Comparison of ENCODE assay signal across 9 cellular contexts in genomic region chr1:214187152-214187900, GRCh38.
DNase-seq lines count a peak whose midpoint lies in the region; ATAC-seq, FAIRE-seq and TF ChIP-seq lines count a peak whose summit lies in the region.
"Had no signal": no experiment of that assay in that cellular context is flagged by ENCODE, and none has a peak within 500 bp of the region (broad histone marks: within the 10 kb centered on the region; RNA-seq: fewer than 3 reads in every experiment).

No MANE protein-coding gene starts in this region.

- H3K36me3 Mint-ChIP-seq in mesothelial cell of epicardium, result peaks cover 8% of the 10 kb centered on the region

- H3K4me3 ChIP-seq in AG04449 (ENCODE audit: low read depth, low read length), result peak overlapping the region; percentile 33
- H3K4me3 ChIP-seq in IMR-90 (ENCODE audit: insufficient read depth, low read depth, low read length), result peak overlapping the region; percentile 1
- peak overlapping the region; percentile 25 to 58 (median 42) for H3K4me3 ChIP-seq in H1 (ENCODE audit: extremely low read depth in 1 of 4, insufficient read depth in 2 of 4, low read depth in 3 of 4, low read length in 4 of 4)

- ATAC-seq in IMR-90 (ENCODE audit: low read depth), result peak; percentile 60
- ATAC-seq: esophagus mucosa had no signal

- H3K4ac ChIP-seq in IMR-90 (ENCODE audit: low read depth, low read length) (no peak overlapping the region), H1 (replicated peaks; ENCODE audit: insufficient read length, low read depth, low read length) (no peak overlapping the region)

- no peaks in the 10 kb centered on the region; the same call in 1 of the 2 replicates for H4K20me1 ChIP-seq in IMR-90 (ENCODE audit: insufficient read depth, low read length)
- H4K20me1 ChIP-seq in H1 (replicated peaks in 1 of 2; ENCODE audit: control insufficient read depth in 1 of 2, insufficient read depth in 2 of 2, low read length in 2 of 2), result no peaks in the 10 kb centered on the region

- H4K8ac ChIP-seq in IMR-90 (ENCODE audit: low read depth in 2 of 2, low read length in 2 of 2), result no peak overlapping the region
- H4K8ac ChIP-seq in H1 (ENCODE audit: extremely low read depth, insufficient read depth, low read length), result peak overlapping the region; percentile 57; the same call in 1 of the 2 replicates

- H3K23me2 ChIP-seq in H1 (ENCODE audit: low read depth, low read length), result peaks cover 5% of the 10 kb centered on the region; the same call in 1 of the 2 replicates

- TF ChIP-seq POLR2A in IMR-90 (IDR thresholded peaks at IDR 0.05; ENCODE audit: low read depth, low read length) (no peak), H1 (IDR thresholded peaks at IDR 0.05; ENCODE audit: control extremely low read depth in 1 of 2, low read depth in 2 of 2, low read length in 2 of 2) (no peak)

- no peak overlapping the region for H3K18ac ChIP-seq in IMR-90 (ENCODE audit: low read depth, low read length)
- no peak overlapping the region; the same call in 1 of the 2 replicates for H3K18ac ChIP-seq in H1 (ENCODE audit: extremely low read depth, low read length)

- no peak for FAIRE-seq in H1 (lab: Jason Lieb, UNC)

- no peak overlapping the region for H2BK5ac ChIP-seq in IMR-90 (ENCODE audit: low read depth, low read length, poor library complexity, severe bottlenecking)
- H2BK5ac ChIP-seq in H1 (ENCODE audit: low read depth, low read length), result no peak overlapping the region

- H3K27ac Mint-ChIP-seq in mesothelial cell of epicardium, result no peak overlapping the region

- H3K4me1 ChIP-seq in IMR-90 (ENCODE audit: control insufficient read depth, insufficient read depth, low read length) (no peaks in the 10 kb centered on the region), H1 (replicated peaks in 1 of 4; ENCODE audit: control insufficient read depth in 3 of 4, insufficient read depth in 4 of 4, low read length in 3 of 4) (peaks cover 0 to 2% (median 0%) of the 10 kb centered on the region in 4 experiments; a peak in 2 of 7 replicates)

- H3K79me1 ChIP-seq in IMR-90 (ENCODE audit: low read depth in 1 of 2, low read length in 2 of 2) (no peaks in the 10 kb centered on the region), H1 (ENCODE audit: low read depth, low read length) (no peaks in the 10 kb centered on the region)

- in situ Hi-C loops in IMR-90 (cut with MboI; ENCODE audit: low sequenced_read_pairs), result no loop called here

- CTCF ChIA-PET in AG04449 (lab: Yijun Ruan, JAX), result no interaction called here
- CTCF ChIA-PET in IMR-90 (lab: Yijun Ruan, JAX), result interaction anchor here (0.6 to 1.1 kb wide), 3 partner anchors 8 to 55 kb away, joined by 3 to 4 read pairs (median 3); no protein-coding TSS in a partner anchor
- CTCF ChIA-PET in H1 (lab: Charles Lee; ENCODE audit: partially characterized antibody), result interaction anchor here (0.9 to 2.5 kb wide), 6 partner anchors 9 to 145 kb away, joined by 3 to 12 read pairs (median 5); no protein-coding TSS in a partner anchor

- H2BK120ac ChIP-seq in IMR-90 (ENCODE audit: low read depth, low read length), result no peak overlapping the region
- H2BK120ac ChIP-seq in H1 (replicated peaks; ENCODE audit: low read depth, low read length), result no peak overlapping the region

- 0 out of 2 replicates have a peak overlapping the region, but pooled peaks have one; percentile 7 for H2BK12ac ChIP-seq in H1 (ENCODE audit: low read depth, low read length)

- H3K27me3 ChIP-seq in IMR-90 (ENCODE audit: control insufficient read depth, insufficient read depth, low read length) (peaks cover 43% of the 10 kb centered on the region), H1 (replicated peaks in 1 of 4; ENCODE audit: control insufficient read depth in 3 of 4, extremely low read depth in 1 of 4, insufficient read depth in 3 of 4, low read length in 3 of 4) (peaks cover 8 to 39% (median 35%) of the 10 kb centered on the region in 4 experiments)

- TF ChIP-seq RAD21 in IMR-90 (IDR thresholded peaks at IDR 0.05; ENCODE audit: low read length) (no peak), H1 (IDR thresholded peaks at IDR 0.05 in 1 of 2, conservative IDR thresholded peaks at IDR 0.05 in 1 of 2; ENCODE audit: low read depth in 2 of 2, low read length in 2 of 2) (no peak)

- H2AK9ac ChIP-seq in IMR-90 (replicated peaks; ENCODE audit: low read depth, low read length, poor library complexity), result no peak overlapping the region

- H3K36me3 ChIP-seq in IMR-90 (ENCODE audit: control insufficient read depth, insufficient read depth, low read length) (no peaks in the 10 kb centered on the region), H1 (ENCODE audit: control insufficient read depth in 2 of 4, insufficient read depth in 4 of 4, low read length in 3 of 4) (no peaks in the 10 kb centered on the region)

- H3K27me3 Mint-ChIP-seq in mesothelial cell of epicardium (ENCODE audit: low read depth), result peaks cover 34% of the 10 kb centered on the region

- H3K9me3 ChIP-seq in IMR-90 (ENCODE audit: control insufficient read depth, insufficient read depth, low read length), result no peaks in the 10 kb centered on the region
- no peaks in the 10 kb centered on the region for H3K9me3 ChIP-seq in H1 (ENCODE audit: insufficient read depth in 2 of 2, low read depth in 1 of 2, low read length in 1 of 2)

- H3K9me3 Mint-ChIP-seq in mesothelial cell of epicardium, result peaks cover 8% of the 10 kb centered on the region

- H3K27ac ChIP-seq in IMR-90 (ENCODE audit: insufficient read depth, low read length) (no peak overlapping the region), H1 (ENCODE audit: low read depth, low read length) (no peak overlapping the region)

- H3K79me2 ChIP-seq in H1 (ENCODE audit: control insufficient read depth in 1 of 2, insufficient read depth in 2 of 2, low read length in 2 of 2), result no peaks in the 10 kb centered on the region

- H3K9me1 ChIP-seq in IMR-90 (ENCODE audit: insufficient read depth, low read length), result no peaks in the 10 kb centered on the region

- H3K14ac ChIP-seq in IMR-90 (replicated peaks; ENCODE audit: low read depth, low read length), result no peak overlapping the region
- no peak overlapping the region for H3K14ac ChIP-seq in H1 (ENCODE audit: insufficient read length)

- POLR2A ChIA-PET in AG04449 (lab: Yijun Ruan, JAX), result no interaction called here
- POLR2A ChIA-PET in IMR-90 (lab: Charles Lee; ENCODE audit: unreplicated experiment), result no interaction called here
- POLR2A ChIA-PET in H1 (lab: Charles Lee; ENCODE audit: partially characterized antibody), result no interaction called here

- H3K4me3 Mint-ChIP-seq in mesothelial cell of epicardium, result peak overlapping the region; percentile 70

- intact Hi-C loops in IMR-90 (cut with micrococcal nuclease), result no loop called here

- TF ChIP-seq CTCF in AG04449 (IDR thresholded peaks at IDR 0.05; ENCODE audit: insufficient read depth, low read length, missing control alignments) (no peak), IMR-90 (conservative IDR thresholded peaks at IDR 0.05; ENCODE audit: low read depth, low read length) (no peak), H1 (IDR thresholded peaks at IDR 0.05; ENCODE audit: control extremely low read depth in 1 of 3, insufficient read depth in 1 of 3, low read depth in 1 of 3, low read length in 3 of 3) (no peak), mesothelial cell of epicardium (IDR thresholded peaks at IDR 0.05; ENCODE audit: unreplicated experiment) (no peak)

- 2% methylated on average over 17 of the region's 49 CpGs; no CpG with 5 or more reads in 1 of the 2 experiments for WGBS in IMR-90 (ENCODE audit: extremely low coverage in 2 of 2, insufficient read length in 1 of 2), 2 experiments
- 11% methylated on average over 49 of the region's 49 CpGs; no CpG with 5 or more reads in 1 of the 2 experiments for WGBS in H1 (ENCODE audit: extremely low coverage in 1 of 2, insufficient coverage in 1 of 2, insufficient read length in 1 of 2, insufficient replicate concordance in 2 of 2, low coverage in 1 of 2, low lambda C conversion rate in 2 of 2, missing lambda C conversion rate in 1 of 2), 2 experiments

- H3K23ac ChIP-seq in IMR-90 (ENCODE audit: low read depth, low read length) (no peak overlapping the region), H1 (ENCODE audit: insufficient read length) (no peak overlapping the region)

- dilution Hi-C loops in IMR-90 (cut with HindIII; ENCODE audit: low sequenced_read_pairs, unreplicated experiment), result no loop called here

- H2AK5ac ChIP-seq in IMR-90 (ENCODE audit: low read depth, low read length) (no peak overlapping the region), H1 (ENCODE audit: low read depth, low read length) (no peak overlapping the region)

- H2AFZ ChIP-seq in IMR-90 (replicated peaks; ENCODE audit: low read length, poor library complexity), result peak overlapping the region; percentile 82
- peak overlapping the region; percentile 28 for H2AFZ ChIP-seq in H1 (ENCODE audit: low read length)

- no peak overlapping the region for H2BK20ac ChIP-seq in IMR-90 (ENCODE audit: low read depth, low read length)
- no peak overlapping the region for H2BK20ac ChIP-seq in H1 (ENCODE audit: low read length)

- H3K56ac ChIP-seq in IMR-90 (ENCODE audit: extremely low read depth, insufficient read depth, low read length) (no peak overlapping the region), H1 (replicated peaks; ENCODE audit: insufficient read length, low read depth, low read length) (no peak overlapping the region)

- H4K91ac ChIP-seq in IMR-90 (ENCODE audit: insufficient read depth, low read depth, low read length), result no peak overlapping the region
- H4K91ac ChIP-seq in H1 (replicated peaks; ENCODE audit: insufficient read length, low read length), result no peak overlapping the region

- TF ChIP-seq EP300 in H1 (IDR thresholded peaks at IDR 0.05; ENCODE audit: borderline replicate concordance in 1 of 2, low read depth in 2 of 2, low read length in 2 of 2), result no peak

- no peak overlapping the region for H2BK15ac ChIP-seq in IMR-90 (ENCODE audit: low read depth, low read length)
- H2BK15ac ChIP-seq in H1 (ENCODE audit: low read length), result no peak overlapping the region

- H3K4me1 Mint-ChIP-seq in mesothelial cell of epicardium, result peaks cover 19% of the 10 kb centered on the region

- no peak overlapping the region for H3K9ac ChIP-seq in IMR-90 (ENCODE audit: low read depth, low read length)
- peak overlapping the region in 1 of 4 experiments; percentile 37; a peak in 1 of 7 replicates for H3K9ac ChIP-seq in H1 (replicated peaks in 1 of 4; ENCODE audit: extremely low read depth in 1 of 4, low read depth in 3 of 4, low read length in 3 of 4)

- DNase-seq in AG04449 (ENCODE audit: low read depth, low spot score) (no peak), IMR-90 (no peak), H1 (ENCODE audit: low read depth in 1 of 2, low spot score in 2 of 2) (peak in 1 of 2 experiments; percentile 56), mesothelial cell of epicardium (ENCODE audit: low spot score in 2 of 2, unreplicated experiment in 2 of 2) (peak in 1 of 2 experiments; percentile 48), LoVo (ENCODE audit: low spot score) (no peak), NCI-H128 (lab: John Stamatoyannopoulos, UW; ENCODE audit: unreplicated experiment) (no peak), DMS79 treated with DMSO at 0.1 percent for 48 hours (lab: John Stamatoyannopoulos, UW) (no peak)
- DNase-seq in activated CD4-positive, alpha-beta T cell treated with anti-CD3 and anti-CD28 coated beads for 48 hours, result no peak

- H4K5ac ChIP-seq in IMR-90 (ENCODE audit: low read depth, low read length) (no peak overlapping the region), H1 (ENCODE audit: insufficient read length, low read depth, low read length) (no peak overlapping the region)

- no TSS peak for BruUV-seq in IMR-90 (replicated peaks; lab: Mats Ljungman, UMichigan)

- H3K4me2 ChIP-seq in IMR-90 (ENCODE audit: low read depth, low read length) (peak overlapping the region; percentile 81), H1 (ENCODE audit: insufficient read depth in 1 of 2, low read depth in 2 of 2, low read length in 2 of 2) (peak overlapping the region; percentile 78 to 96)
